ENCODE assay signal across 8 cellular contexts in genomic region chr20:3768342-3769130, GRCh38. TPM values are rescaled to one million over a fixed set of nuclear protein-coding genes. Genes with fewer than 3 reads are reported as not detected.
DNase-seq lines count a peak whose midpoint lies in the region; ATAC-seq and TF ChIP-seq lines count a peak whose summit lies in the region.

No MANE protein-coding gene starts in this region.

- peak overlapping the region; percentile 44 for H3K27ac ChIP-seq in foreskin keratinocyte

- no peaks in the 10 kb centered on the region for H3K4me1 ChIP-seq in foreskin keratinocyte

- peak; percentile 48 for ATAC-seq in GM21576 (IDR thresholded peaks at IDR 0.05; ENCODE audit: unreplicated experiment)
- peak; percentile 51 for ATAC-seq in foreskin keratinocyte

- no peaks in the 10 kb centered on the region for H3K27me3 ChIP-seq in foreskin keratinocyte

- peak; percentile 58 for TF ChIP-seq CTCF in foreskin keratinocyte (conservative IDR thresholded peaks at IDR 0.05)

- DNase-seq in DMS114 treated with DMSO at 0.1 percent for 48 hours (lab: John Stamatoyannopoulos, UW; ENCODE audit: unreplicated experiment): peak; percentile 68
- DNase-seq in Kasumi-1 (lab: John Stamatoyannopoulos, UW): peak; percentile 93
- peak; percentile 42 for DNase-seq in SIG-M5 (lab: John Stamatoyannopoulos, UW)
- peak; percentile 79 for DNase-seq in activated gamma-delta T cell treated with Interleukin-2 at 50 U/mL for 16 hours
- peak in 1 of 2 donors; percentile 78 for DNase-seq in foreskin keratinocyte
- DNase-seq in nucleus accumbens (lab: John Stamatoyannopoulos, UW): peak in 55 of 56 donors; percentile 42 to 94 (median 80)
- peak; percentile 68 for DNase-seq in superior temporal gyrus (ENCODE audit: extremely low spot score)

RNA-seq across cellular contexts. Expression of gene ADISSP, which starts 1.0 kb away (rescaled TPM):
- 77.4 and 81.3 TPM in 2 replicates for total RNA-seq in foreskin keratinocyte
- polyA plus RNA-seq in foreskin keratinocyte: 93.0 and 100 TPM in 2 replicates

RNA-seq across cellular contexts. Expression of gene SPEF1, which starts 12.7 kb away (rescaled TPM):
- total RNA-seq in foreskin keratinocyte: 0.14 and 0.17 TPM in 2 replicates
- polyA plus RNA-seq in foreskin keratinocyte: 0.14 and 0.16 TPM in 2 replicates

RNA-seq across cellular contexts. Expression of gene CENPB, which starts 18.0 kb away (rescaled TPM):
- total RNA-seq in foreskin keratinocyte: 79.5 and 79.9 TPM in 2 replicates
- 67.2 and 68.9 TPM in 2 replicates for polyA plus RNA-seq in foreskin keratinocyte

RNA-seq across cellular contexts. Expression of gene CDC25B, which starts 27.6 kb away (rescaled TPM):
- 58.4 and 69.9 TPM in 2 replicates for total RNA-seq in foreskin keratinocyte
- polyA plus RNA-seq in foreskin keratinocyte: 47.5 and 64.1 TPM in 2 replicates

RNA-seq across cellular contexts. Expression of gene HSPA12B, which starts 36.1 kb away (rescaled TPM):
- total RNA-seq in foreskin keratinocyte: 0.04 and 0.10 TPM in 2 replicates
- 0.02 TPM in 2 replicates for polyA plus RNA-seq in foreskin keratinocyte
